26 cellular contexts compared by ENCODE assay signal in the genomic region with DNA sequence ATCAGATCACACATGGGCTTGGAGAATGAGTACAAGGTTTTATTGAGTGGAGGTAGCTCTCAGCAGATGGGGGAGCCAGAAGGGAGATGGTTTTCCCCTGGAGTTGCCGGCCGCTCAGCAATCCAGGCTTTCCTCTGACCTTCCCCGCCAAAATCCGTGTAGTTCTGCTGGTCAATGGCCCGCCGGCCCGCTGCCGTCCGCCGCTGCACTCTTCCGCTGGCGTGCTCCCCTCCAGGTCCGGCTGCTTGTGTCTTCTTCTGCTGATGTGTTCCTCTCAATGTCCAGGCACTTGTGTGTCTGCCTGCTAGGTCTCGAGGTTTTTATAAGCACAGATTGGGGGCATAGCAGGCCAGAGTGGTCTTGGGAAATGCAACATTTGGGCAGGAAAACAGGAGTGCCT. TPM values are rescaled to one million over a fixed set of nuclear protein-coding genes. Genes with fewer than 3 reads are reported as not detected.
DNase-seq lines count a peak whose midpoint lies in the region; FAIRE-seq and TF ChIP-seq lines count a peak whose summit lies in the region.
"Had no signal": no experiment of that assay in that cellular context is flagged by ENCODE, and none has a peak within 500 bp of the region (broad histone marks: within the 10 kb centered on the region; RNA-seq: fewer than 3 reads in every experiment).

No MANE protein-coding gene starts in this region.

- H4K20me1 ChIP-seq in astrocyte (ENCODE audit: insufficient read depth, low read length) = no peaks in the 10 kb centered on the region
- H4K20me1 ChIP-seq: BLaER1 had no signal

- H2AFZ ChIP-seq in astrocyte (ENCODE audit: low read depth, low read length) = no peak overlapping the region

- no peaks in the 10 kb centered on the region for H3K36me3 Mint-ChIP-seq in astrocyte (ENCODE audit: low read depth, unreplicated experiment)
- H3K36me3 Mint-ChIP-seq in osteocyte (ENCODE audit: unreplicated experiment) = no peaks in the 10 kb centered on the region
- no peaks in the 10 kb centered on the region for H3K36me3 Mint-ChIP-seq in CD14-positive monocyte
- H3K36me3 Mint-ChIP-seq: CD8-positive, alpha-beta T cell had no signal

- no peak overlapping the region for H3K27ac ChIP-seq in astrocyte (ENCODE audit: low read depth, low read length)
- H3K27ac ChIP-seq: BLaER1 had no signal

- FAIRE-seq in astrocyte (lab: Jason Lieb, UNC) = peak; percentile 59
- FAIRE-seq: A204.1, GM12892, GM18507, GM19239 had no signal

- intact Hi-C loops in CD14-positive monocyte (cut with micrococcal nuclease) = no loop called here

- peaks cover 2% of the 10 kb centered on the region for H3K27me3 Mint-ChIP-seq in astrocyte (ENCODE audit: low read depth, unreplicated experiment)
- no peaks in the 10 kb centered on the region for H3K27me3 Mint-ChIP-seq in osteocyte (ENCODE audit: unreplicated experiment)
- peaks cover 1 to 6% (median 2%) of the 10 kb centered on the region in 3 donors for H3K27me3 Mint-ChIP-seq in CD14-positive monocyte (ENCODE audit: low read depth in 3 of 3)
- H3K27me3 Mint-ChIP-seq: CD4-positive, alpha-beta T cell had no signal

- no peak overlapping the region for H3K4me3 ChIP-seq in astrocyte (ENCODE audit: insufficient read depth, low read depth, low read length)
- H3K4me3 ChIP-seq: BLaER1, GM12878 had no signal

- H3K36me3 ChIP-seq in astrocyte (ENCODE audit: insufficient read depth, low read length) = no peaks in the 10 kb centered on the region
- H3K36me3 ChIP-seq: BE2C, BLaER1 had no signal

- H3K9me3 Mint-ChIP-seq in astrocyte (ENCODE audit: unreplicated experiment) (no peaks in the 10 kb centered on the region), osteocyte (ENCODE audit: unreplicated experiment) (no peaks in the 10 kb centered on the region), CD14-positive monocyte (peaks cover 0 to 3% (median 0%) of the 10 kb centered on the region in 7 donors)
- H3K9me3 Mint-ChIP-seq: CD4-positive, alpha-beta T cell; CD8-positive, alpha-beta T cell had no signal

- TF ChIP-seq CTCF in astrocyte (IDR thresholded peaks at IDR 0.05; ENCODE audit: insufficient read depth, low read depth, low read length) (no peak), osteocyte (IDR thresholded peaks at IDR 0.05) (no peak), CD14-positive monocyte (IDR thresholded peaks at IDR 0.05) (no peak)

- no peaks in the 10 kb centered on the region for H3K79me2 ChIP-seq in astrocyte (ENCODE audit: insufficient read depth, low read length)

- H3K4me3 Mint-ChIP-seq in astrocyte (ENCODE audit: unreplicated experiment) = no peak overlapping the region
- no peak overlapping the region for H3K4me3 Mint-ChIP-seq in osteocyte (ENCODE audit: unreplicated experiment)
- H3K4me3 Mint-ChIP-seq in CD14-positive monocyte = no peak overlapping the region
- H3K4me3 Mint-ChIP-seq: CD4-positive, alpha-beta T cell; CD8-positive, alpha-beta T cell had no signal

- no peak overlapping the region for H3K9ac ChIP-seq in astrocyte (ENCODE audit: low read length)
- H3K9ac ChIP-seq: BLaER1 had no signal

- H3K9me3 ChIP-seq in astrocyte (ENCODE audit: insufficient read depth, low read depth, low read length) = no peaks in the 10 kb centered on the region
- H3K9me3 ChIP-seq: BE2C, BLaER1 had no signal

- DNase-seq in NCI-H2227 (lab: John Stamatoyannopoulos, UW; ENCODE audit: unreplicated experiment) = peak; percentile 29
- DNase-seq in NCI-H2227 treated with DMSO at 0.1 percent for 48 hours (lab: John Stamatoyannopoulos, UW) = no peak
- DNase-seq in astrocyte (ENCODE audit: low read depth) = no peak
- peak; percentile 78 for DNase-seq in osteocyte (ENCODE audit: extremely low spot score, unreplicated experiment)
- no peak for DNase-seq in glomerular visceral epithelial cell (ENCODE audit: extremely low spot score)
- no peak for DNase-seq in CD14-positive monocyte (ENCODE audit: low spot score)
- DNase-seq: 8988T; ACHN; BE2C; C1 segment of cervical spinal cord; CD4-positive, alpha-beta T cell; CD8-positive, alpha-beta T cell; DMS153; DMS53; DMS79; DND-41; EL; GDM1 had no signal

- no peak overlapping the region for H3K4me2 ChIP-seq in astrocyte (ENCODE audit: low read length)
- H3K4me2 ChIP-seq: BLaER1 had no signal

- H3K4me1 ChIP-seq in astrocyte (ENCODE audit: insufficient read depth, low read length) = no peaks in the 10 kb centered on the region
- H3K4me1 ChIP-seq: BE2C, BLaER1 had no signal

- H3K27me3 ChIP-seq in astrocyte (ENCODE audit: insufficient read depth, low read length) = no peaks in the 10 kb centered on the region
- H3K27me3 ChIP-seq: BE2C, BLaER1 had no signal

- H3K27ac Mint-ChIP-seq in astrocyte (ENCODE audit: unreplicated experiment) = no peak overlapping the region
- no peak overlapping the region for H3K27ac Mint-ChIP-seq in osteocyte (ENCODE audit: unreplicated experiment)
- H3K27ac Mint-ChIP-seq in CD14-positive monocyte = no peak overlapping the region
- H3K27ac Mint-ChIP-seq: CD4-positive, alpha-beta T cell; CD8-positive, alpha-beta T cell had no signal

- H3K4me1 Mint-ChIP-seq in astrocyte (ENCODE audit: low read depth, unreplicated experiment) = no peaks in the 10 kb centered on the region
- peaks cover 14% of the 10 kb centered on the region for H3K4me1 Mint-ChIP-seq in osteocyte (ENCODE audit: unreplicated experiment)
- no peaks in the 10 kb centered on the region for H3K4me1 Mint-ChIP-seq in CD14-positive monocyte

RNA-seq across cellular contexts. Expression of a gene that starts 14.4 kb away (rescaled TPM):
- total RNA-seq in astrocyte (23.3 and 60.6 TPM in 2 replicates), osteocyte (188 and 215 TPM in 2 replicates)
- not detected for polyA plus RNA-seq in CD14-positive monocyte
- total RNA-seq: A673; CD4-positive, alpha-beta T cell; CD8-positive, alpha-beta T cell; G401 had no signal

Comparison
In these comparisons a context has a peak if more than half of its experiments do, and no peak if none do; other contexts are left out.
1. DNase-seq: peak in NCI-H2227 (single experiment) and osteocyte (single experiment); none in NCI-H2227 treated with DMSO at 0.1 percent for 48 hours (single experiment), astrocyte (single experiment), glomerular visceral epithelial cell (single experiment) and CD14-positive monocyte (single experiment).